10 cellular contexts compared by ENCODE assay signal in genomic region chr2:60884795-60885194, GRCh38. TPM values are rescaled to one million over a fixed set of nuclear protein-coding genes. Genes with fewer than 3 reads are reported as not detected.
DNase-seq lines count a peak whose midpoint lies in the region; ATAC-seq and TF ChIP-seq lines count a peak whose summit lies in the region.
"Had no signal": no experiment of that assay in that cellular context is flagged by ENCODE, and none has a peak within 500 bp of the region (broad histone marks: within the 10 kb centered on the region; RNA-seq: fewer than 3 reads in every experiment).

No MANE protein-coding gene starts in this region.

- peak overlapping the region; percentile 97 for H3K4me3 Mint-ChIP-seq in activated T-cell treated with anti-CD3 and anti-CD28 coated beads, Interleukin-2, amount 50 U/mL, for 24 hours
- peak overlapping the region; percentile 75 for H3K4me3 Mint-ChIP-seq in T-helper 2 cell treated with Interferon-gamma antibody and Interleukin-4, amounts not matched to agents 5 μg/mL and 100 μg/mL, for 36 hours

- TF ChIP-seq POLR2A in testis (IDR thresholded peaks at IDR 0.05) = no peak

- TF ChIP-seq CTCF in fibroblast of mammary gland (conservative IDR thresholded peaks at IDR 0.05; ENCODE audit: control insufficient read depth, insufficient read depth, low read depth, low read length) (no peak), testis (IDR thresholded peaks at IDR 0.05) (no peak), GM10266 (IDR thresholded peaks at IDR 0.05; ENCODE audit: control insufficient read depth, insufficient read depth, low read depth, missing control alignments) (no peak)

- no peaks in the 10 kb centered on the region for H3K36me3 ChIP-seq in testis (ENCODE audit: low read depth, missing control alignments)

- H3K9me3 ChIP-seq in testis = no peaks in the 10 kb centered on the region

- peaks cover 2% of the 10 kb centered on the region for H3K9me3 Mint-ChIP-seq in activated T-cell treated with anti-CD3 and anti-CD28 coated beads, Interleukin-2, amount 50 U/mL, for 24 hours
- H3K9me3 Mint-ChIP-seq in T-helper 2 cell treated with Interferon-gamma antibody and Interleukin-4, amounts not matched to agents 5 μg/mL and 100 μg/mL, for 36 hours = no peaks in the 10 kb centered on the region

- no peak overlapping the region for H3K4me3 ChIP-seq in fibroblast of mammary gland (ENCODE audit: control insufficient read depth, low read depth, low read length)
- no peak overlapping the region for H3K4me3 ChIP-seq in testis

- H3K27me3 Mint-ChIP-seq in activated T-cell treated with anti-CD3 and anti-CD28 coated beads, Interleukin-2, amount 50 U/mL, for 24 hours = no peaks in the 10 kb centered on the region
- H3K27me3 Mint-ChIP-seq in T-helper 2 cell treated with Interferon-gamma antibody and Interleukin-4, amounts not matched to agents 5 μg/mL and 100 μg/mL, for 36 hours (ENCODE audit: low read depth) = no peaks in the 10 kb centered on the region

- H3K4me1 Mint-ChIP-seq in activated T-cell treated with anti-CD3 and anti-CD28 coated beads, Interleukin-2, amount 50 U/mL, for 24 hours (ENCODE audit: low read depth) = peaks cover 54% of the 10 kb centered on the region
- peaks cover 51% of the 10 kb centered on the region for H3K4me1 Mint-ChIP-seq in T-helper 2 cell treated with Interferon-gamma antibody and Interleukin-4, amounts not matched to agents 5 μg/mL and 100 μg/mL, for 36 hours (ENCODE audit: low read depth)

- intact Hi-C loops in testis (cut with DNase I; ENCODE audit: low total_unique reads) = no loop called here

- H3K36me3 Mint-ChIP-seq in activated T-cell treated with anti-CD3 and anti-CD28 coated beads, Interleukin-2, amount 50 U/mL, for 24 hours (ENCODE audit: low read depth) = peaks cover 68% of the 10 kb centered on the region
- H3K36me3 Mint-ChIP-seq in T-helper 2 cell treated with Interferon-gamma antibody and Interleukin-4, amounts not matched to agents 5 μg/mL and 100 μg/mL, for 36 hours (ENCODE audit: low read depth) = peaks cover 22% of the 10 kb centered on the region

- no peaks in the 10 kb centered on the region for H3K27me3 ChIP-seq in testis

- peak overlapping the region; percentile 98 to 99 for H3K27ac ChIP-seq in testis

- H3K27ac Mint-ChIP-seq in activated T-cell treated with anti-CD3 and anti-CD28 coated beads, Interleukin-2, amount 50 U/mL, for 24 hours = peak overlapping the region; percentile 92
- peak overlapping the region; percentile 82 for H3K27ac Mint-ChIP-seq in T-helper 2 cell treated with Interferon-gamma antibody and Interleukin-4, amounts not matched to agents 5 μg/mL and 100 μg/mL, for 36 hours

- WGBS in testis, 2 donors = 54 to 62% methylated on average over 2 of the region's 2 CpGs

- H3K4me1 ChIP-seq in testis = peaks cover 14% of the 10 kb centered on the region

- no peak for DNase-seq in activated T-cell treated with anti-CD3 and anti-CD28 coated beads, Interleukin-2, amount 50 U/mL, for 24 hours
- DNase-seq in activated T-cell treated with anti-CD3 and anti-CD28 coated beads for 4 hours (no peak), fibroblast of mammary gland (ENCODE audit: low read depth) (peak; percentile 66), testis (no peak), GM10266 (ENCODE audit: extremely low spot score) (no peak), NCI-H1092 (lab: John Stamatoyannopoulos, UW) (no peak)
- no peak for DNase-seq in T-helper 2 cell treated with Interferon-gamma antibody and Interleukin-4, amounts not matched to agents 5 μg/mL and 100 μg/mL, for 36 hours (ENCODE audit: low spot score)
- DNase-seq: effector CD8-positive, alpha-beta T cell; KG1 had no signal

- no peak for ATAC-seq in HG03460 (IDR thresholded peaks at IDR 0.05; ENCODE audit: unreplicated experiment)

RNA-seq across cellular contexts. Expression of gene REL, which starts 3.4 kb away (rescaled TPM):
- total RNA-seq in testis = 10 to 100 TPM; 30.5 to 33.7 TPM
- polyA plus RNA-seq in testis (ENCODE audit: insufficient read depth, low read depth, low replicate concordance) = 4.3 TPM
